8 cellular contexts compared by ENCODE assay signal in the genomic region with DNA sequence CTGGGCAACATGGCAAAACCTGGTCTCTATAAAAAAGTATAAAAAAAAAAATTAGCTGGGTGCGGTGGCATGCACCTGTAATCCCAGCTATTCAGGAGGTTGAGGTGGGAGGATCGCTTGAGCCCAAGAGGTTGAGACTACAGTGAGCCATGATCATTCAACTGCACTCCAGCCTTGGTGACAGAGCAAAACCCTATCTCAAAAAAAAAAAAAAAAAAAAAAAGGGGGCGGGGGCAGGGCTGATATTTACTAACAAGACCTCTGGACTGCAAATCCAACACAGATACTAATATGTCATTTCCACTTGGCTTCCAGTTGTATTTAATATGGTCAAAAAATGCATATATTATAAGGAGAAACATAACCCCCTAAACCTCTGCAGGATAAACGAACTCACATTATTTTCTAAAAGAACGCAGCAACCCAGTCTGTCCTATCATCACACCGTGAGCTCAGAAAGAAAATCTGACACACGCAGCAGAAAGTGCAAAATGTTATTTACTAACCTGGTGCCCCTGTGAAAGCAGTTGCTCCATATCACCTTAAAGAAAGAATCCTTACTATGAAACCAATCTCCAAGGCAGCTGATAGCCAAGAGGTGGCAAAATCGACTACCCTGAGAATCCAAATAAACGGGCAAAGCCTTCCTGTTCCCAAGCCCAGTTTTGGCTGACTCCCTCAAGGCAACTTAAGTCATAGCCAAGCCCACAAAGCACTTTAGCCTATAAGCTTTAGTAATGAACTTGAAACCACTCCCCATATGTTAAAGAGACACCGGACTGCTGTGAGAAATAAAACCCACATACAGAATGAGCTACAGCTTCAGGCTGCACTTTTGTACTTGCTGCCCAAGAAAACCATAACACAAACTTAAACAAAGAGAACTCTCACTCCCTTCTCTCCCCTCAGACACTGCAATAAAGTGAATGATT.
A peak's percentile ranks its signal among the peaks of the same experiment; 100 is the strongest.
DNase-seq lines count a peak whose midpoint lies in the region; ATAC-seq and TF ChIP-seq lines count a peak whose summit lies in the region.

No MANE protein-coding gene starts in this region.

- H3K4me3 ChIP-seq in muscle layer of duodenum (ENCODE audit: low read depth in 1 of 2, low read length in 2 of 2): peak overlapping the region; percentile 32 to 56

- H3K9me3 ChIP-seq in muscle layer of duodenum (ENCODE audit: control insufficient read depth in 1 of 2, low read length in 2 of 2): no peaks in the 10 kb centered on the region

- no peak for TF ChIP-seq POLR2A in erythroblast (IDR thresholded peaks at IDR 0.05; ENCODE audit: low read length)

- DNase-seq in DMS114 treated with DMSO at 0.1 percent for 48 hours (lab: John Stamatoyannopoulos, UW; ENCODE audit: unreplicated experiment) (peak; percentile 18), OCI-M1 (lab: John Stamatoyannopoulos, UW) (peak; percentile 84), erythroblast (lab: John Stamatoyannopoulos, UW) (peak; percentile 67 to 68), NCI-H2107 treated with DMSO at 0.1 percent for 48 hours (lab: John Stamatoyannopoulos, UW; ENCODE audit: unreplicated experiment) (no peak)
- no peak for DNase-seq in activated CD8-positive, alpha-beta memory T cell treated with anti-CD3 and anti-CD28 coated beads, Interleukin-2, amount 50 U/mL, for 48 hours

- H3K4me1 ChIP-seq in muscle layer of duodenum (ENCODE audit: control insufficient read depth in 1 of 2, insufficient read depth in 2 of 2, low read length in 2 of 2): no peaks in the 10 kb centered on the region

- H3K27ac ChIP-seq in muscle layer of duodenum (ENCODE audit: low read length): peak overlapping the region; percentile 20

- H3K36me3 ChIP-seq in muscle layer of duodenum (ENCODE audit: control insufficient read depth in 1 of 2, insufficient read depth in 2 of 2, low read length in 2 of 2): no peaks in the 10 kb centered on the region

- peak; percentile 72 for ATAC-seq in HG03135 (IDR thresholded peaks at IDR 0.05; ENCODE audit: unreplicated experiment)
- ATAC-seq in GM21515 (IDR thresholded peaks at IDR 0.05; ENCODE audit: unreplicated experiment): no peak

- no peaks in the 10 kb centered on the region for H3K27me3 ChIP-seq in muscle layer of duodenum (ENCODE audit: low read depth, low read length)

Comparison
In these comparisons a context has a peak if more than half of its experiments do, and no peak if none do; other contexts are left out.
1. DNase-seq: peak in DMS114 treated with DMSO at 0.1 percent for 48 hours (single experiment), OCI-M1 (single experiment) and erythroblast (2 of 2); none in NCI-H2107 treated with DMSO at 0.1 percent for 48 hours (single experiment) and activated CD8-positive, alpha-beta memory T cell treated with anti-CD3 and anti-CD28 coated beads, Interleukin-2, amount 50 U/mL, for 48 hours (single experiment).